Comparison of ENCODE assay signal across 8 cellular contexts in genomic region chr12:124992874-124993567, GRCh38. TPM values are rescaled to one million over a fixed set of nuclear protein-coding genes. Genes with fewer than 3 reads are reported as not detected.
DNase-seq lines count a peak whose midpoint lies in the region; ATAC-seq and TF ChIP-seq lines count a peak whose summit lies in the region.

No MANE protein-coding gene starts in this region.

- H3K4me3 ChIP-seq in MG63, result peak overlapping the region; percentile 48
- peak overlapping the region; percentile 84 to 99 for H3K4me3 ChIP-seq in aorta (ENCODE audit: low read length in 2 of 2)

- H3K36me3 Mint-ChIP-seq in activated T-helper 2 cell treated with anti-CD3 and anti-CD28 coated beads, Interferon-gamma antibody, Interleukin-2, Interleukin-4, amounts not matched to agents 10 μg/mL and 5 μg/mL and 100 μg/mL, durations not matched to agents 14 hours and 24 hours and 36 hours (ENCODE audit: low read depth), result peaks cover 27% of the 10 kb centered on the region

- intact Hi-C loops in activated T-helper 2 cell treated with anti-CD3 and anti-CD28 coated beads, Interferon-gamma antibody, Interleukin-2, Interleukin-4, amounts not matched to agents 10 μg/mL and 5 μg/mL and 100 μg/mL, durations not matched to agents 14 hours and 24 hours and 36 hours (cut with micrococcal nuclease), result loop anchor here (1.0 to 2.0 kb wide), 2 partner anchors 56 to 72 kb away; no protein-coding TSS in a partner anchor
- intact Hi-C loops in aorta (cut with DNase I), result no loop called here

- H3K27ac Mint-ChIP-seq in activated T-helper 2 cell treated with anti-CD3 and anti-CD28 coated beads, Interferon-gamma antibody, Interleukin-2, Interleukin-4, amounts not matched to agents 10 μg/mL and 5 μg/mL and 100 μg/mL, durations not matched to agents 14 hours and 24 hours and 36 hours, result peak overlapping the region; percentile 93

- peak; percentile 19 for DNase-seq in COLO829 (ENCODE audit: low spot score)
- DNase-seq in MG63, result peak; percentile 10
- DNase-seq in activated T-helper 2 cell treated with anti-CD3 and anti-CD28 coated beads, Interferon-gamma antibody, Interleukin-2, Interleukin-4, amounts not matched to agents 10 μg/mL and 5 μg/mL and 100 μg/mL, durations not matched to agents 14 hours and 24 hours and 36 hours (ENCODE audit: low spot score), result peak; percentile 84
- peak; percentile 73 for DNase-seq in glomerular visceral epithelial cell (ENCODE audit: extremely low spot score)
- DNase-seq in renal cortical epithelial cell (ENCODE audit: low read depth), result peak; percentile 77
- DNase-seq in aorta, result no peak

- H3K27me3 Mint-ChIP-seq in activated T-helper 2 cell treated with anti-CD3 and anti-CD28 coated beads, Interferon-gamma antibody, Interleukin-2, Interleukin-4, amounts not matched to agents 10 μg/mL and 5 μg/mL and 100 μg/mL, durations not matched to agents 14 hours and 24 hours and 36 hours (ENCODE audit: low read depth), result no peaks in the 10 kb centered on the region

- WGBS in aorta, 2 donors, result 1% methylated on average over 23 of the region's 23 CpGs

- H3K4me3 Mint-ChIP-seq in activated T-helper 2 cell treated with anti-CD3 and anti-CD28 coated beads, Interferon-gamma antibody, Interleukin-2, Interleukin-4, amounts not matched to agents 10 μg/mL and 5 μg/mL and 100 μg/mL, durations not matched to agents 14 hours and 24 hours and 36 hours (ENCODE audit: low read depth), result peak overlapping the region; percentile 88

- TF ChIP-seq POLR2A in Raji (IDR thresholded peaks at IDR 0.05; ENCODE audit: insufficient read depth, low read depth, low read length), result peak; percentile 51

- no peaks in the 10 kb centered on the region for H3K9me3 Mint-ChIP-seq in activated T-helper 2 cell treated with anti-CD3 and anti-CD28 coated beads, Interferon-gamma antibody, Interleukin-2, Interleukin-4, amounts not matched to agents 10 μg/mL and 5 μg/mL and 100 μg/mL, durations not matched to agents 14 hours and 24 hours and 36 hours

- no peaks in the 10 kb centered on the region for H3K4me1 ChIP-seq in aorta (ENCODE audit: control insufficient read depth in 1 of 2, insufficient read depth in 2 of 2, low read length in 2 of 2)

- H3K9me3 ChIP-seq in MG63 (no peaks in the 10 kb centered on the region), aorta (ENCODE audit: control insufficient read depth, low read length) (no peaks in the 10 kb centered on the region)

- H3K27me3 ChIP-seq in MG63, result no peaks in the 10 kb centered on the region
- H3K27me3 ChIP-seq in aorta (ENCODE audit: control insufficient read depth in 1 of 2, insufficient read depth in 2 of 2, low read length in 1 of 2), result no peaks in the 10 kb centered on the region

- H3K4me1 Mint-ChIP-seq in activated T-helper 2 cell treated with anti-CD3 and anti-CD28 coated beads, Interferon-gamma antibody, Interleukin-2, Interleukin-4, amounts not matched to agents 10 μg/mL and 5 μg/mL and 100 μg/mL, durations not matched to agents 14 hours and 24 hours and 36 hours (ENCODE audit: low read depth), result peaks cover 30% of the 10 kb centered on the region

- no peak overlapping the region for H3K27ac ChIP-seq in aorta (ENCODE audit: low read depth in 1 of 2, low read length in 2 of 2)

- ATAC-seq in GM21529 (IDR thresholded peaks at IDR 0.05; ENCODE audit: unreplicated experiment) (peak; percentile 32), aorta (ENCODE audit: low FRiP score) (no peak)

- H3K36me3 ChIP-seq in MG63 (peaks cover 5% of the 10 kb centered on the region; the same call in 1 of the 2 replicates), aorta (ENCODE audit: control insufficient read depth in 1 of 2, insufficient read depth in 2 of 2, low read length in 1 of 2) (no peaks in the 10 kb centered on the region)

RNA-seq across cellular contexts. Expression of gene BRI3BP, which starts 0.4 kb away (rescaled TPM):
- 13.8 and 14.9 TPM in 2 replicates for total RNA-seq in MG63 (2014; rRNA removed; shearing (Covaris generic); ENCODE audit: low replicate concordance)
- 38.3 and 39.3 TPM in 2 replicates for total RNA-seq in activated T-helper 2 cell treated with anti-CD3 and anti-CD28 coated beads, Interferon-gamma antibody, Interleukin-2, Interleukin-4, amounts not matched to agents 10 μg/mL and 5 μg/mL and 100 μg/mL, durations not matched to agents 14 hours and 24 hours and 36 hours
- total RNA-seq in renal cortical epithelial cell (14.1 TPM in 2 replicates), aorta (1 to 10 TPM; 3.6 to 5.2 TPM)
- polyA plus RNA-seq in aorta, result 1 to 10 TPM; 1.7 to 3.3 TPM

RNA-seq across cellular contexts. Expression of gene DHX37, which starts 4.1 kb away (rescaled TPM):
- total RNA-seq in MG63 (2014; rRNA removed; shearing (Covaris generic); ENCODE audit: low replicate concordance), result 29.3 and 41.6 TPM in 2 replicates
- 42.8 and 43.7 TPM in 2 replicates for total RNA-seq in activated T-helper 2 cell treated with anti-CD3 and anti-CD28 coated beads, Interferon-gamma antibody, Interleukin-2, Interleukin-4, amounts not matched to agents 10 μg/mL and 5 μg/mL and 100 μg/mL, durations not matched to agents 14 hours and 24 hours and 36 hours
- total RNA-seq in renal cortical epithelial cell (16.8 and 23.6 TPM in 2 replicates), aorta (10 to 100 TPM; 14.8 to 17.1 TPM)
- 1 to 10 TPM; 3.9 to 8.6 TPM for polyA plus RNA-seq in aorta

Comparison
In these comparisons a context has a peak if more than half of its experiments do, and no peak if none do; other contexts are left out.
1. DNase-seq: peak in COLO829 (single experiment), MG63 (single experiment), activated T-helper 2 cell treated with anti-CD3 and anti-CD28 coated beads, Interferon-gamma antibody, Interleukin-2, Interleukin-4, amounts not matched to agents 10 μg/mL and 5 μg/mL and 100 μg/mL, durations not matched to agents 14 hours and 24 hours and 36 hours (single experiment), glomerular visceral epithelial cell (single experiment) and renal cortical epithelial cell (single experiment); none in aorta (0 of 2).